Comparison of ENCODE assay signal across 1 cellular context in genomic region chr11:119100960-119101349, GRCh38.
TF ChIP-seq lines count a peak whose summit lies in the region.

No MANE protein-coding gene starts in this region.

TF ChIP-seq in HepG2, 621 proteins besides CTCF, POLR2A, EP300 and RAD21:
- TF ChIP-seq GTF3A (CRISPR knock-in tag; conservative IDR thresholded peaks at IDR 0.05) (no peak), ZNF468 (CRISPR knock-in tag; IDR thresholded peaks at IDR 0.05) (no peak), ZNF564 (CRISPR knock-in tag; IDR thresholded peaks at IDR 0.05) (no peak), ZBTB21 (CRISPR knock-in tag; IDR thresholded peaks at IDR 0.05) (no peak), DDIT3 (CRISPR knock-in tag; IDR thresholded peaks at IDR 0.05) (no peak), ZNF691 (CRISPR knock-in tag; IDR thresholded peaks at IDR 0.05; ENCODE audit: borderline replicate concordance, low read depth) (no peak), BRF2 (CRISPR knock-in tag; IDR thresholded peaks at IDR 0.05) (no peak), GATA4 (IDR thresholded peaks at IDR 0.05; ENCODE audit: borderline replicate concordance, low read depth) (no peak), NCOA2 (CRISPR knock-in tag; IDR thresholded peaks at IDR 0.05) (no peak), NCOA5 (CRISPR knock-in tag; IDR thresholded peaks at IDR 0.05) (no peak), POGZ (CRISPR knock-in tag; IDR thresholded peaks at IDR 0.05) (no peak), BORCS8-MEF2B (CRISPR knock-in tag; IDR thresholded peaks at IDR 0.05) (no peak), MIER2 (CRISPR knock-in tag; IDR thresholded peaks at IDR 0.05) (no peak), KMT2B (CRISPR knock-in tag; IDR thresholded peaks at IDR 0.05) (no peak), CENPX (CRISPR knock-in tag; IDR thresholded peaks at IDR 0.05) (no peak), NFAT5 (CRISPR knock-in tag; IDR thresholded peaks at IDR 0.05) (no peak), FIP1L1 (IDR thresholded peaks at IDR 0.05; ENCODE audit: borderline replicate concordance, insufficient read depth, low read depth, low read length) (no peak), ZNF746 (CRISPR knock-in tag; IDR thresholded peaks at IDR 0.05) (0 out of 2 replicates have a peak, but pooled peaks have one; percentile 29), ATF4 (CRISPR knock-in tag; IDR thresholded peaks at IDR 0.05) (no peak), SUZ12 (IDR thresholded peaks at IDR 0.05; ENCODE audit: low read depth, low read length) (no peak), ZNF772 (CRISPR knock-in tag; IDR thresholded peaks at IDR 0.05) (no peak), MED13 (CRISPR knock-in tag; IDR thresholded peaks at IDR 0.05) (no peak), ZNF607 (CRISPR knock-in tag; IDR thresholded peaks at IDR 0.05; ENCODE audit: borderline replicate concordance) (peak; percentile 7; the same call in 1 of the 2 replicates), NR0B2 (CRISPR knock-in tag; IDR thresholded peaks at IDR 0.05) (no peak), TRAFD1 (CRISPR knock-in tag; IDR thresholded peaks at IDR 0.05; ENCODE audit: borderline replicate concordance) (no peak), SETDB1 (CRISPR knock-in tag; IDR thresholded peaks at IDR 0.05; ENCODE audit: borderline replicate concordance) (0 out of 2 replicates have a peak, but pooled peaks have one; percentile 28), YEATS2 (CRISPR knock-in tag; IDR thresholded peaks at IDR 0.05; ENCODE audit: borderline replicate concordance) (no peak), AGO1 (IDR thresholded peaks at IDR 0.05; ENCODE audit: low read depth, low read length, poor library complexity, severe bottlenecking) (no peak), ZNF747 (CRISPR knock-in tag; IDR thresholded peaks at IDR 0.05; ENCODE audit: borderline replicate concordance) (0 out of 2 replicates have a peak, but pooled peaks have one; percentile 34), TFE3 (CRISPR knock-in tag; IDR thresholded peaks at IDR 0.05) (no peak)
- TF ChIP-seq, protein P1, sequence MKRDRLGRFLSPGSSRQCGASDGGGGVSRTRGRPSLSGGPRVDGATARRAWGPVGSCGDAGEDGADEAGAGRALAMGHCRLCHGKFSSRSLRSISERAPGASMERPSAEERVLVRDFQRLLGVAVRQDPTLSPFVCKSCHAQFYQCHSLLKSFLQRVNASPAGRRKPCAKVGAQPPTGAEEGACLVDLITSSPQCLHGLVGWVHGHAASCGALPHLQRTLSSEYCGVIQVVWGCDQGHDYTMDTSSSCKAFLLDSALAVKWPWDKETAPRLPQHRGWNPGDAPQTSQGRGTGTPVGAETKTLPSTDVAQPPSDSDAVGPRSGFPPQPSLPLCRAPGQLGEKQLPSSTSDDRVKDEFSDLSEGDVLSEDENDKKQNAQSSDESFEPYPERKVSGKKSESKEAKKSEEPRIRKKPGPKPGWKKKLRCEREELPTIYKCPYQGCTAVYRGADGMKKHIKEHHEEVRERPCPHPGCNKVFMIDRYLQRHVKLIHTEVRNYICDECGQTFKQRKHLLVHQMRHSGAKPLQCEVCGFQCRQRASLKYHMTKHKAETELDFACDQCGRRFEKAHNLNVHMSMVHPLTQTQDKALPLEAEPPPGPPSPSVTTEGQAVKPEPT (CRISPR knock-in tag; IDR thresholded peaks at IDR 0.05; ENCODE audit: low read depth), result no peak
- TF ChIP-seq, protein P2, sequence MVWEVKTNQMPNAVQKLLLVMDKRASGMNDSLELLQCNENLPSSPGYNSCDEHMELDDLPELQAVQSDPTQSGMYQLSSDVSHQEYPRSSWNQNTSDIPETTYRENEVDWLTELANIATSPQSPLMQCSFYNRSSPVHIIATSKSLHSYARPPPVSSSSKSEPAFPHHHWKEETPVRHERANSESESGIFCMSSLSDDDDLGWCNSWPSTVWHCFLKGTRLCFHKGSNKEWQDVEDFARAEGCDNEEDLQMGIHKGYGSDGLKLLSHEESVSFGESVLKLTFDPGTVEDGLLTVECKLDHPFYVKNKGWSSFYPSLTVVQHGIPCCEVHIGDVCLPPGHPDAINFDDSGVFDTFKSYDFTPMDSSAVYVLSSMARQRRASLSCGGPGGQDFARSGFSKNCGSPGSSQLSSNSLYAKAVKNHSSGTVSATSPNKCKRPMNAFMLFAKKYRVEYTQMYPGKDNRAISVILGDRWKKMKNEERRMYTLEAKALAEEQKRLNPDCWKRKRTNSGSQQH (CRISPR knock-in tag; IDR thresholded peaks at IDR 0.05; ENCODE audit: low read depth), result no peak
- TF ChIP-seq, protein P3, sequence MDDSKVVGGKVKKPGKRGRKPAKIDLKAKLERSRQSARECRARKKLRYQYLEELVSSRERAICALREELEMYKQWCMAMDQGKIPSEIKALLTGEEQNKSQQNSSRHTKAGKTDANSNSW (CRISPR knock-in tag; IDR thresholded peaks at IDR 0.05; ENCODE audit: borderline replicate concordance), result no peak
- TF ChIP-seq, protein P4, sequence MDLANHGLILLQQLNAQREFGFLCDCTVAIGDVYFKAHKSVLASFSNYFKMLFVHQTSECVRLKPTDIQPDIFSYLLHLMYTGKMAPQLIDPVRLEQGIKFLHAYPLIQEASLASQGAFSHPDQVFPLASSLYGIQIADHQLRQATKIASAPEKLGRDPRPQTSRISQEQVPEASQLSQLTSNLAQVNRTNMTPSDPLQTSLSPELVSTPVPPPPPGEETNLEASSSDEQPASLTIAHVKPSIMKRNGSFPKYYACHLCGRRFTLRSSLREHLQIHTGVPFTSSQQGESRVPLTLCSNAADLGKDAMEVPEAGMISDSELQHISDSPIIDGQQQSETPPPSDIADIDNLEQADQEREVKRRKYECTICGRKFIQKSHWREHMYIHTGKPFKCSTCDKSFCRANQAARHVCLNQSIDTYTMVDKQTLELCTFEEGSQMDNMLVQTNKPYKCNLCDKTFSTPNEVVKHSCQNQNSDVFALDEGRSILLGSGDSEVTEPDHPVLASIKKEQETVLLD (CRISPR knock-in tag; IDR thresholded peaks at IDR 0.05; ENCODE audit: low read depth), result no peak
